Comparison of ENCODE assay signal across 11 cellular contexts in genomic region chr4:17097369-17097768, GRCh38.
DNase-seq lines count a peak whose midpoint lies in the region; ATAC-seq and TF ChIP-seq lines count a peak whose summit lies in the region.
"Had no signal": no experiment of that assay in that cellular context is flagged by ENCODE, and none has a peak within 500 bp of the region (broad histone marks: within the 10 kb centered on the region; RNA-seq: fewer than 3 reads in every experiment).

No MANE protein-coding gene starts in this region.

- peaks cover 39% of the 10 kb centered on the region for H3K4me1 Mint-ChIP-seq in WTC11
- H3K4me1 Mint-ChIP-seq: CD8-positive, alpha-beta memory T cell had no signal

- H3K4me3 Mint-ChIP-seq in WTC11, result no peak overlapping the region
- H3K4me3 Mint-ChIP-seq: CD8-positive, alpha-beta memory T cell had no signal

- no peaks in the 10 kb centered on the region for H3K36me3 Mint-ChIP-seq in WTC11
- H3K36me3 Mint-ChIP-seq: CD8-positive, alpha-beta memory T cell had no signal

- TF ChIP-seq CTCF in WTC11 (IDR thresholded peaks at IDR 0.05), result no peak

- ATAC-seq in WTC11, result peak; percentile 74
- ATAC-seq in GM19035 (IDR thresholded peaks at IDR 0.05; ENCODE audit: unreplicated experiment), result no peak
- no peak for ATAC-seq in GM18519 (IDR thresholded peaks at IDR 0.05; ENCODE audit: low FRiP score, unreplicated experiment)
- ATAC-seq: GM12878 had no signal

- H3K9me3 Mint-ChIP-seq in WTC11, result no peaks in the 10 kb centered on the region

- DNase-seq in DMS 273 (lab: John Stamatoyannopoulos, UW; ENCODE audit: unreplicated experiment), result peak; percentile 2
- no peak for DNase-seq in DMS 273 treated with DMSO at 0.1 percent for 48 hours (lab: John Stamatoyannopoulos, UW)
- peak; percentile 8 to 72 for DNase-seq in NCI-H524 (lab: John Stamatoyannopoulos, UW)
- no peak for DNase-seq in WTC11 (ENCODE audit: low spot score)
- DNase-seq in activated gamma-delta T cell (lab: John Stamatoyannopoulos, UW), result no peak
- DNase-seq: AML-193; Caco-2; CD8-positive, alpha-beta memory T cell had no signal

- no peak overlapping the region; the same call in 1 of the 2 replicates for H3K27ac Mint-ChIP-seq in WTC11
- H3K27ac Mint-ChIP-seq: CD8-positive, alpha-beta memory T cell had no signal

- POLR2A ChIA-PET in WTC11 (lab: Charles Lee), result no interaction called here

- H3K27me3 Mint-ChIP-seq in WTC11 (ENCODE audit: low read depth), result no peaks in the 10 kb centered on the region; the same call in 1 of the 2 replicates

- CTCF ChIA-PET in WTC11 (lab: Charles Lee), result interaction anchor here (1.1 to 1.4 kb wide), 2 partner anchors 15 to 138 kb away, joined by 6 read pairs; no protein-coding TSS in a partner anchor

TF ChIP-seq in WTC11, 78 proteins besides CTCF, POLR2A, EP300 and RAD21:
- no peak for TF ChIP-seq NR2C2 (CRISPR knock-in tag; IDR thresholded peaks at IDR 0.05)
- TF ChIP-seq, protein P1, sequence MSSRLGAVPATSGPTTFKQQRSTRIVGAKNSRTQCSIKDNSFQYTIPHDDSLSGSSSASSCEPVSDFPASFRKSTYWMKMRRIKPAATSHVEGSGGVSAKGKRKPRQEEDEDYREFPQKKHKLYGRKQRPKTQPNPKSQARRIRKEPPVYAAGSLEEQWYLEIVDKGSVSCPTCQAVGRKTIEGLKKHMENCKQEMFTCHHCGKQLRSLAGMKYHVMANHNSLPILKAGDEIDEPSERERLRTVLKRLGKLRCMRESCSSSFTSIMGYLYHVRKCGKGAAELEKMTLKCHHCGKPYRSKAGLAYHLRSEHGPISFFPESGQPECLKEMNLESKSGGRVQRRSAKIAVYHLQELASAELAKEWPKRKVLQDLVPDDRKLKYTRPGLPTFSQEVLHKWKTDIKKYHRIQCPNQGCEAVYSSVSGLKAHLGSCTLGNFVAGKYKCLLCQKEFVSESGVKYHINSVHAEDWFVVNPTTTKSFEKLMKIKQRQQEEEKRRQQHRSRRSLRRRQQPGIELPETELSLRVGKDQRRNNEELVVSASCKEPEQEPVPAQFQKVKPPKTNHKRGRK (CRISPR knock-in tag; IDR thresholded peaks at IDR 0.05; ENCODE audit: borderline replicate concordance), result no peak

Comparison
In these comparisons a context has a peak if more than half of its experiments do, and no peak if none do; other contexts are left out.
1. DNase-seq: peak in DMS 273 (single experiment) and NCI-H524 (2 of 2); none in DMS 273 treated with DMSO at 0.1 percent for 48 hours (single experiment), WTC11 (single experiment) and activated gamma-delta T cell (single experiment).